ENCODE assay signal across 10 cellular contexts in the genomic region with DNA sequence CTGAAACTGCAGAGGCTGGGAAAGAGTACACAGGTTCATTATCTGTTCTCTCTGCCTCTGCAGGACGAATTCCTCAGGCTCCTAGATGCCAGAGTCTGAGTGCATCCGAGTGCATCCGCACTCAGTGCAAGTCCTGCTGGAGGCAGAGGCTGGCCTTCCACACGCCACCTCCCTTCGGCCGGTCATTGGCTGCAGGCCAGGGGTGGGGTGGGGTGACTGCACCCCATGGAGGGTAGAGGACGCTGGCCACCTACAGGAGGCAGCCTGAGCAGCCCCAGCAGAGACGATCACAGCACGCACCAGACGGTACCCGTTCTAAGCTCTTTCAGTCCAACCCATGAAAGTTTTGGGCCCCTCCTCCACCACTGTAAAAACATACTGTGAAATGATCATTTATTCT. TPM values are rescaled to one million over a fixed set of nuclear protein-coding genes. Genes with fewer than 3 reads are reported as not detected.
DNase-seq lines count a peak whose midpoint lies in the region; ATAC-seq and TF ChIP-seq lines count a peak whose summit lies in the region.
"Had no signal": no experiment of that assay in that cellular context is flagged by ENCODE, and none has a peak within 500 bp of the region (broad histone marks: within the 10 kb centered on the region; RNA-seq: fewer than 3 reads in every experiment).

No MANE protein-coding gene starts in this region.

- no peak overlapping the region for H3K27ac Mint-ChIP-seq in osteocyte (ENCODE audit: unreplicated experiment)

- intact Hi-C loops in right cardiac atrium (cut with DNase I) (no loop called here), ascending aorta (cut with DNase I) (no loop called here)

- H3K9me3 Mint-ChIP-seq in osteocyte (ENCODE audit: unreplicated experiment), result no peaks in the 10 kb centered on the region

- peaks cover 25% of the 10 kb centered on the region for H3K36me3 Mint-ChIP-seq in osteocyte (ENCODE audit: unreplicated experiment)

- H3K4me1 Mint-ChIP-seq in osteocyte (ENCODE audit: unreplicated experiment), result peaks cover 7% of the 10 kb centered on the region

- H3K36me3 ChIP-seq in H7 (replicated peaks; ENCODE audit: control insufficient read depth, insufficient read depth, low read length) (peaks cover 8% of the 10 kb centered on the region), ascending aorta (peaks cover 14 to 21% of the 10 kb centered on the region in 2 donors)

- 25% methylated on average over 11 of the region's 11 CpGs for WGBS in right cardiac atrium

- no peaks in the 10 kb centered on the region for H3K9me3 ChIP-seq in right cardiac atrium (ENCODE audit: control insufficient read depth, low read length)
- no peaks in the 10 kb centered on the region for H3K9me3 ChIP-seq in ascending aorta

- no peak overlapping the region for H3K4me3 Mint-ChIP-seq in osteocyte (ENCODE audit: unreplicated experiment)

- no peaks in the 10 kb centered on the region for H3K27me3 ChIP-seq in H7 (ENCODE audit: control insufficient read depth, insufficient read depth, low read length)
- H3K27me3 ChIP-seq in right cardiac atrium (ENCODE audit: control insufficient read depth, insufficient read depth), result no peaks in the 10 kb centered on the region
- H3K27me3 ChIP-seq in ascending aorta, result no peaks in the 10 kb centered on the region

- H3K27me3 Mint-ChIP-seq in osteocyte (ENCODE audit: unreplicated experiment), result no peaks in the 10 kb centered on the region

- peak; percentile 86 to 93 for ATAC-seq in right cardiac atrium
- ATAC-seq in GM18907 (IDR thresholded peaks at IDR 0.05; ENCODE audit: unreplicated experiment), result no peak

- peak; percentile 37 for TF ChIP-seq CTCF in osteocyte (IDR thresholded peaks at IDR 0.05)
- no peak for TF ChIP-seq CTCF in ascending aorta (IDR thresholded peaks at IDR 0.05)

- no peak overlapping the region for H3K4me3 ChIP-seq in H7 (ENCODE audit: insufficient read depth, low read depth, low read length)
- H3K4me3 ChIP-seq in right cardiac atrium (ENCODE audit: low read length), result no peak overlapping the region
- no peak overlapping the region for H3K4me3 ChIP-seq in ascending aorta

- H3K4me1 ChIP-seq in right cardiac atrium (ENCODE audit: control insufficient read depth, insufficient read depth, low read length) (peaks cover under 1% of the 10 kb centered on the region), ascending aorta (no peaks in the 10 kb centered on the region)

- peak; percentile 95 for DNase-seq in H7
- DNase-seq in astrocyte of the hippocampus (ENCODE audit: low read depth, low spot score), result peak; percentile 40
- peak; percentile 71 to 84 (median 82) for DNase-seq in right cardiac atrium
- no peak for DNase-seq in osteocyte (ENCODE audit: extremely low spot score, unreplicated experiment)
- DNase-seq in NCI-H2107 (lab: John Stamatoyannopoulos, UW), result no peak
- no peak for DNase-seq in NCI-H2227 treated with DMSO at 0.1 percent for 48 hours (lab: John Stamatoyannopoulos, UW)
- no peak for DNase-seq in ascending aorta (ENCODE audit: low spot score in 2 of 2)
- DNase-seq: DMS79 treated with DMSO at 0.1 percent for 48 hours, NCI-H345 had no signal

- no peak overlapping the region for H3K27ac ChIP-seq in right cardiac atrium (ENCODE audit: low read length)
- H3K27ac ChIP-seq in ascending aorta, result no peak overlapping the region

RNA-seq across cellular contexts. Expression of a gene that starts 11.7 kb away (rescaled TPM):
- total RNA-seq in H7 (2014; rRNA removed; shearing (Covaris generic)), result 50.1 and 58.0 TPM in 2 replicates
- 10 to 100 TPM; 23.6 to 25.2 (median 24.3) TPM for total RNA-seq in right cardiac atrium
- polyA plus RNA-seq in right cardiac atrium, result 45.8 TPM
- total RNA-seq in osteocyte, result 30.8 and 34.0 TPM in 2 replicates
- 77.7 TPM for total RNA-seq in ascending aorta

RNA-seq across cellular contexts. Expression of a gene that starts 22.4 kb away (rescaled TPM):
- total RNA-seq in H7 (2014; rRNA removed; shearing (Covaris generic)), result 0.07 and 0.11 TPM in 2 replicates
- total RNA-seq in right cardiac atrium (not detected), osteocyte (not detected in 2 replicates), ascending aorta (not detected)
- 0.02 TPM for polyA plus RNA-seq in right cardiac atrium

RNA-seq across cellular contexts. Expression of a gene that starts 52.1 kb away (rescaled TPM):
- 6.8 and 15.2 TPM in 2 replicates for total RNA-seq in H7 (2014; rRNA removed; shearing (Covaris generic))
- total RNA-seq in right cardiac atrium, result 100 to 1,000 TPM; 275 to 395 (median 317) TPM
- 760 TPM for polyA plus RNA-seq in right cardiac atrium
- total RNA-seq in osteocyte, result 27.7 and 29.1 TPM in 2 replicates
- total RNA-seq in ascending aorta, result 23.8 TPM

Comparison
In these comparisons a context has a peak if more than half of its experiments do, and no peak if none do; other contexts are left out.
1. DNase-seq: peak in H7 (single experiment), astrocyte of the hippocampus (single experiment) and right cardiac atrium (3 of 3); none in osteocyte (single experiment), NCI-H2107 (single experiment), NCI-H2227 treated with DMSO at 0.1 percent for 48 hours (single experiment) and ascending aorta (0 of 2).